8 cellular contexts compared by ENCODE assay signal in the genomic region with DNA sequence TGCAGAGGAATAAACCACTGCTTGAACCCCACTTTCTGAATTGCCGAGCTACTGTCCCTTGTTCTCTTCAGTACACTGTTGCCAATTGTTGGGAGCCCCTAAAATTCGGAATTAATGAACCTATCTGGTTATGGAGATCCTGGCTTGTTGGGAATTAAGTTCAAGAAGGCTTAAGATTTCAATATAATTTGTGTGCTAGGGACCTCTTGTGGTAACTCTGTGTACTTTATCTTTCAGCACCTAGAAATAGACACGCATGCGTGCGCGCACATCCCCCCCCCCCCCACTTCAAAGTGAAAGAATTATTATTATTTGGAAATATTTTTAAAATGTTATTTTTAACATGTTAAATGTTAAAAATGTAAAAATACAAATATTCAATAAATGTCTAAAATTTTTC. TPM values are rescaled to one million over a fixed set of nuclear protein-coding genes. Genes with fewer than 3 reads are reported as not detected.
DNase-seq lines count a peak whose midpoint lies in the region; ATAC-seq, FAIRE-seq and TF ChIP-seq lines count a peak whose summit lies in the region.

No MANE protein-coding gene starts in this region.

- CTCF ChIA-PET in A549 (lab: Yijun Ruan, JAX) (interaction anchor here (0.7 to 8.3 kb wide), 24 partner anchors 8 to 1017 kb away, joined by 3 to 117 read pairs (median 4); partner anchors contain the start of genes GFM2 and NSA2), GM10248 (lab: Yijun Ruan, JAX) (interaction anchor here (0.9 to 2.9 kb wide), 10 partner anchors 8 to 1017 kb away, joined by 3 to 13 read pairs (median 4); no protein-coding TSS in a partner anchor)

- ATAC-seq in A549 (peak in 1 of 2 experiments; percentile 66; a peak in 3 of 6 replicates), HG03565 (IDR thresholded peaks at IDR 0.05; ENCODE audit: unreplicated experiment) (no peak), HG02759 (IDR thresholded peaks at IDR 0.05; ENCODE audit: unreplicated experiment) (no peak)

- no peaks in the 10 kb centered on the region for H3K36me3 ChIP-seq in brain microvascular endothelial cell (replicated peaks)
- no peaks in the 10 kb centered on the region for H3K36me3 ChIP-seq in uterus

- TF ChIP-seq POLR2A in A549 (IDR thresholded peaks at IDR 0.05; ENCODE audit: low read length) (no peak), uterus (IDR thresholded peaks at IDR 0.05) (no peak)

- H3K27ac ChIP-seq in A549 (no peak overlapping the region), brain microvascular endothelial cell (no peak overlapping the region), uterus (no peak overlapping the region)

- H3K27me3 ChIP-seq in brain microvascular endothelial cell (replicated peaks), result no peaks in the 10 kb centered on the region
- no peaks in the 10 kb centered on the region for H3K27me3 ChIP-seq in uterus

- POLR2A ChIA-PET in A549 (lab: Yijun Ruan, JAX), result no interaction called here
- POLR2A ChIA-PET in GM10248 (lab: Yijun Ruan, JAX), result no interaction called here

- TF ChIP-seq RAD21 in A549 (conservative IDR thresholded peaks at IDR 0.05 in 1 of 2, IDR thresholded peaks at IDR 0.05 in 1 of 2), result peak; percentile 74 to 85

- H3K9me3 ChIP-seq in A549 (peaks cover 9% of the 10 kb centered on the region; the same call in 2 of the 3 replicates), uterus (no peaks in the 10 kb centered on the region)

- TF ChIP-seq CTCF in A549 (IDR thresholded peaks at IDR 0.05), result peak; percentile 80
- TF ChIP-seq CTCF in GM10248 (IDR thresholded peaks at IDR 0.05; ENCODE audit: control extremely low read depth, extremely low read depth, low read depth, missing control alignments), result peak; percentile 38
- peak; percentile 57 for TF ChIP-seq CTCF in brain microvascular endothelial cell (IDR thresholded peaks at IDR 0.05; ENCODE audit: low read depth, low read length, missing control alignments)
- peak; percentile 8 to 49 (median 33) for TF ChIP-seq CTCF in uterus (IDR thresholded peaks at IDR 0.05)

- peak; percentile 49 for FAIRE-seq in A549 (lab: Jason Lieb, UNC)

- WGBS in A549 (ENCODE audit: missing lambda C conversion rate), result under 1% methylated on average over 6 of the region's 6 CpGs

- no peak for TF ChIP-seq EP300 in A549 (IDR thresholded peaks at IDR 0.05)

- H3K4me2 ChIP-seq in A549, result no peak overlapping the region

- H3K4me1 ChIP-seq in A549, result peaks cover 17% of the 10 kb centered on the region
- H3K4me1 ChIP-seq in uterus, result no peaks in the 10 kb centered on the region

- H3K4me3 ChIP-seq in A549 (no peak overlapping the region), brain microvascular endothelial cell (ENCODE audit: low read depth, low read length) (no peak overlapping the region), uterus (no peak overlapping the region)

- intact Hi-C loops in uterus (cut with DNase I; ENCODE audit: low total_unique reads), result no loop called here

- DNase-seq in A549 (ENCODE audit: low read depth in 1 of 2, low spot score in 1 of 2), result peak; percentile 51 to 65
- DNase-seq in GM10248 (ENCODE audit: extremely low spot score), result peak; percentile 44
- DNase-seq in NCI-H446 treated with DMSO at 0.1 percent for 48 hours (lab: John Stamatoyannopoulos, UW), result peak; percentile 53
- DNase-seq in brain microvascular endothelial cell, result peak; percentile 36
- DNase-seq in kidney tubule cell (ENCODE audit: low spot score), result peak; percentile 62
- no peak for DNase-seq in uterus

- in situ Hi-C loops in brain microvascular endothelial cell (cut with HindIII; ENCODE audit: low pct_ligation_motif_present, low sequenced_read_pairs), result no loop called here

TF ChIP-seq in A549, 52 proteins besides CTCF, POLR2A, EP300 and RAD21:
- TF ChIP-seq SMC3 (IDR thresholded peaks at IDR 0.05), result peak; percentile 64
- TF ChIP-seq, protein P1, sequence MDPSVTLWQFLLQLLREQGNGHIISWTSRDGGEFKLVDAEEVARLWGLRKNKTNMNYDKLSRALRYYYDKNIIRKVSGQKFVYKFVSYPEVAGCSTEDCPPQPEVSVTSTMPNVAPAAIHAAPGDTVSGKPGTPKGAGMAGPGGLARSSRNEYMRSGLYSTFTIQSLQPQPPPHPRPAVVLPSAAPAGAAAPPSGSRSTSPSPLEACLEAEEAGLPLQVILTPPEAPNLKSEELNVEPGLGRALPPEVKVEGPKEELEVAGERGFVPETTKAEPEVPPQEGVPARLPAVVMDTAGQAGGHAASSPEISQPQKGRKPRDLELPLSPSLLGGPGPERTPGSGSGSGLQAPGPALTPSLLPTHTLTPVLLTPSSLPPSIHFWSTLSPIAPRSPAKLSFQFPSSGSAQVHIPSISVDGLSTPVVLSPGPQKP (IDR thresholded peaks at IDR 0.05; ENCODE audit: low read depth, low read length), result no peak

RNA-seq across cellular contexts. Expression of gene FAM169A, which starts 53.3 kb away (rescaled TPM):
- polyA plus RNA-seq in A549 (2011; rRNA removed) (13.0 and 18.3 TPM in 2 replicates), A549 (2017; fragmentation: RNase III; extraction: RNeasy Plus Mini Kit Qiagen cat#74134 plus additional on column Dnase treatment) (5.8 to 7.9 TPM (median 7.5 TPM) in 3 replicates)
- polyA plus RNA-seq in A549 (2012; cell fraction: cytosol; rRNA removed), result 1.9 and 2.6 TPM in 2 replicates
- 1.9 and 2.6 TPM in 2 replicates for polyA plus RNA-seq in A549 (2012; cell fraction: nucleus; rRNA removed)
- polyA minus RNA-seq in A549 (2011; rRNA and poly(A)+ RNA removed), result 9.8 and 11.5 TPM in 2 replicates
- total RNA-seq in uterus, result 10 to 100 TPM in 1 of 4 donors, 1 to 10 TPM in 1, under 1 TPM in 2; under 0.01 to 26.5 (median 3.5) TPM

Comparison
In these comparisons a context has a peak if more than half of its experiments do, and no peak if none do; other contexts are left out.
1. DNase-seq: peak in A549 (2 of 2), GM10248 (single experiment), NCI-H446 treated with DMSO at 0.1 percent for 48 hours (single experiment), brain microvascular endothelial cell (single experiment) and kidney tubule cell (single experiment); none in uterus (0 of 2).
2. Peak in every context shown above with its lines, with median percentiles within 50 percentile points of each other: CTCF ChIP-seq.